ENCODE assay signal across 25 cellular contexts in genomic region chr17:7987112-7987893, GRCh38. TPM values are rescaled to one million over a fixed set of nuclear protein-coding genes. Genes with fewer than 3 reads are reported as not detected.
DNase-seq lines count a peak whose midpoint lies in the region; ATAC-seq, FAIRE-seq and TF ChIP-seq lines count a peak whose summit lies in the region.
"Had no signal": no experiment of that assay in that cellular context is flagged by ENCODE, and none has a peak within 500 bp of the region (broad histone marks: within the 10 kb centered on the region; RNA-seq: fewer than 3 reads in every experiment).

No MANE protein-coding gene starts in this region.

- no peak for FAIRE-seq in astrocyte (lab: Jason Lieb, UNC)
- FAIRE-seq: colon, H54, RCC 7860 had no signal

- H3K4me2 ChIP-seq in astrocyte (ENCODE audit: low read length): peak overlapping the region; percentile 20

- H3K27me3 ChIP-seq in astrocyte (ENCODE audit: insufficient read depth, low read length): no peaks in the 10 kb centered on the region

- H3K9me3 Mint-ChIP-seq in astrocyte (ENCODE audit: unreplicated experiment): no peaks in the 10 kb centered on the region
- H3K9me3 Mint-ChIP-seq in progenitor cell of endocrine pancreas (ENCODE audit: low read depth): no peaks in the 10 kb centered on the region
- H3K9me3 Mint-ChIP-seq: activated B cell treated with CpG ODN at 0.5 μM for 24 hours; activated CD4-positive, alpha-beta memory T cell treated with anti-CD3 and anti-CD28 coated beads, Interleukin-2, amount 10 ng/mL, durations not matched to agents 7 days and 5 days; activated naive CD4-positive, alpha-beta T cell treated with anti-CD3 and anti-CD28 coated beads for 36 hours had no signal

- no peaks in the 10 kb centered on the region for H3K79me2 ChIP-seq in astrocyte (ENCODE audit: insufficient read depth, low read length)

- H3K36me3 ChIP-seq in astrocyte (ENCODE audit: insufficient read depth, low read length): no peaks in the 10 kb centered on the region
- H3K36me3 ChIP-seq: heart right ventricle, thoracic aorta had no signal

- no peak overlapping the region for H3K4me3 Mint-ChIP-seq in astrocyte (ENCODE audit: unreplicated experiment)
- no peak overlapping the region for H3K4me3 Mint-ChIP-seq in progenitor cell of endocrine pancreas (ENCODE audit: low read depth)
- H3K4me3 Mint-ChIP-seq: activated B cell treated with CpG ODN at 0.5 μM for 24 hours; activated CD4-positive, alpha-beta memory T cell treated with anti-CD3 and anti-CD28 coated beads, Interleukin-2, amount 10 ng/mL, durations not matched to agents 7 days and 5 days; activated naive CD4-positive, alpha-beta T cell treated with anti-CD3 and anti-CD28 coated beads for 36 hours had no signal

- peaks cover 8% of the 10 kb centered on the region for H3K27me3 Mint-ChIP-seq in astrocyte (ENCODE audit: low read depth, unreplicated experiment)
- peaks cover 49% of the 10 kb centered on the region for H3K27me3 Mint-ChIP-seq in progenitor cell of endocrine pancreas

- H3K4me1 Mint-ChIP-seq in astrocyte (ENCODE audit: low read depth, unreplicated experiment) (peaks cover 6% of the 10 kb centered on the region), progenitor cell of endocrine pancreas (ENCODE audit: low read depth) (peaks cover 3% of the 10 kb centered on the region)

- DNase-seq in EL: peak; percentile 12
- peak; percentile 32 for DNase-seq in astrocyte (ENCODE audit: low read depth)
- peak; percentile 29 for DNase-seq in inferior parietal cortex (ENCODE audit: extremely low spot score)
- no peak for DNase-seq in progenitor cell of endocrine pancreas (ENCODE audit: low spot score, unreplicated experiment)
- DNase-seq in NCI-H510A (lab: John Stamatoyannopoulos, UW): no peak
- no peak for DNase-seq in GM10248 (ENCODE audit: extremely low spot score)
- DNase-seq in T-helper 1 cell: no peak
- DNase-seq: activated B cell treated with CpG ODN at 0.5 μM for 24 hours; activated CD4-positive, alpha-beta memory T cell treated with anti-CD3 and anti-CD28 coated beads, Interleukin-2, amount 10 ng/mL, durations not matched to agents 7 days and 5 days; activated naive CD4-positive, alpha-beta T cell treated with anti-CD3 and anti-CD28 coated beads for 36 hours; activated T-cell treated with anti-CD3 and anti-CD28 coated beads, Interleukin-2, amount 50 U/mL, for 1 hour; aorta; DMS153; heart right ventricle; NCI-H2029 treated with DMSO at 0.1 percent for 48 hours; NCI-H446; NK-92 treated with Interleukin-12 subunit alpha and Interleukin-12 subunit beta, amount 100 ng/mL, for 24 hours; occipital lobe; right cardiac atrium had no signal

- ATAC-seq in GM21423 (IDR thresholded peaks at IDR 0.05; ENCODE audit: unreplicated experiment): no peak
- ATAC-seq: heart right ventricle, right cardiac atrium had no signal

- no peak overlapping the region for H3K27ac Mint-ChIP-seq in astrocyte (ENCODE audit: unreplicated experiment)
- H3K27ac Mint-ChIP-seq in progenitor cell of endocrine pancreas: peak overlapping the region; percentile 55
- H3K27ac Mint-ChIP-seq: activated B cell treated with CpG ODN at 0.5 μM for 24 hours; activated CD4-positive, alpha-beta memory T cell treated with anti-CD3 and anti-CD28 coated beads, Interleukin-2, amount 10 ng/mL, durations not matched to agents 7 days and 5 days; activated naive CD4-positive, alpha-beta T cell treated with anti-CD3 and anti-CD28 coated beads for 36 hours had no signal

- H4K20me1 ChIP-seq in astrocyte (ENCODE audit: insufficient read depth, low read length): no peaks in the 10 kb centered on the region

- H3K36me3 Mint-ChIP-seq in astrocyte (ENCODE audit: low read depth, unreplicated experiment): no peaks in the 10 kb centered on the region
- no peaks in the 10 kb centered on the region for H3K36me3 Mint-ChIP-seq in progenitor cell of endocrine pancreas (ENCODE audit: insufficient read depth)

- no peak overlapping the region for H3K9ac ChIP-seq in astrocyte (ENCODE audit: low read length)

- H3K4me1 ChIP-seq in astrocyte (ENCODE audit: insufficient read depth, low read length): peaks cover 17% of the 10 kb centered on the region

- H2AFZ ChIP-seq in astrocyte (ENCODE audit: low read depth, low read length): peak overlapping the region; percentile 32

- POLR2A ChIA-PET in GM10248 (lab: Yijun Ruan, JAX): interaction anchor here (0.6 kb wide), 1 partner anchor 123 kb away, joined by 4 read pairs; no protein-coding TSS in a partner anchor

- H3K27ac ChIP-seq in astrocyte (ENCODE audit: low read depth, low read length): no peak overlapping the region
- H3K27ac ChIP-seq: heart right ventricle, thoracic aorta had no signal

- CTCF ChIA-PET in GM10248 (lab: Yijun Ruan, JAX): interaction anchor here (0.7 to 11.0 kb wide), 11 partner anchors 14 to 162 kb away, joined by 3 to 234 read pairs (median 32); partner anchors contain the start of genes CNTROB, KCNAB3, RNF227 and TRAPPC1

- no peak for TF ChIP-seq CTCF in astrocyte (IDR thresholded peaks at IDR 0.05; ENCODE audit: insufficient read depth, low read depth, low read length)
- no peak for TF ChIP-seq CTCF in progenitor cell of endocrine pancreas (IDR thresholded peaks at IDR 0.05; ENCODE audit: unreplicated experiment)
- no peak for TF ChIP-seq CTCF in GM10248 (IDR thresholded peaks at IDR 0.05; ENCODE audit: control extremely low read depth, extremely low read depth, low read depth, missing control alignments)

- H3K9me3 ChIP-seq in astrocyte (ENCODE audit: insufficient read depth, low read depth, low read length): no peaks in the 10 kb centered on the region
- H3K9me3 ChIP-seq: heart right ventricle, thoracic aorta had no signal

- no peak overlapping the region for H3K4me3 ChIP-seq in astrocyte (ENCODE audit: insufficient read depth, low read depth, low read length)
- H3K4me3 ChIP-seq: heart right ventricle, thoracic aorta had no signal

RNA-seq across cellular contexts. Expression of gene GUCY2D, which starts 15.1 kb away (rescaled TPM):
- not detected in 2 replicates for total RNA-seq in astrocyte
- total RNA-seq in progenitor cell of endocrine pancreas: not detected in 2 replicates
- total RNA-seq: activated B cell treated with CpG ODN at 0.5 μM for 24 hours; activated CD4-positive, alpha-beta memory T cell treated with anti-CD3 and anti-CD28 coated beads, Interleukin-2, amount 10 ng/mL, durations not matched to agents 7 days and 5 days; activated naive CD4-positive, alpha-beta T cell treated with anti-CD3 and anti-CD28 coated beads for 36 hours; aorta; SK-MEL-5; thoracic aorta had no signal

RNA-seq across cellular contexts. Expression of gene ALOX15B, which starts 51.6 kb away (rescaled TPM):
- total RNA-seq in astrocyte (not detected in 2 replicates), progenitor cell of endocrine pancreas (not detected in 2 replicates)
- total RNA-seq: activated B cell treated with CpG ODN at 0.5 μM for 24 hours; activated CD4-positive, alpha-beta memory T cell treated with anti-CD3 and anti-CD28 coated beads, Interleukin-2, amount 10 ng/mL, durations not matched to agents 7 days and 5 days; activated naive CD4-positive, alpha-beta T cell treated with anti-CD3 and anti-CD28 coated beads for 36 hours had no signal

RNA-seq across cellular contexts. Expression of gene CNTROB, which starts 55.3 kb away (rescaled TPM):
- 22.3 and 25.3 TPM in 2 replicates for total RNA-seq in astrocyte
- 47.7 and 51.6 TPM in 2 replicates for total RNA-seq in progenitor cell of endocrine pancreas

RNA-seq across cellular contexts. Expression of gene TRAPPC1, which starts 55.6 kb away (rescaled TPM):
- 184 and 188 TPM in 2 replicates for total RNA-seq in astrocyte
- 139 and 141 TPM in 2 replicates for total RNA-seq in progenitor cell of endocrine pancreas

RNA-seq across cellular contexts. Expression of gene KCNAB3, which starts 57.6 kb away (rescaled TPM):
- total RNA-seq in astrocyte (1.0 and 1.4 TPM in 2 replicates), progenitor cell of endocrine pancreas (6.0 and 6.4 TPM in 2 replicates)
- total RNA-seq: thoracic aorta had no signal

Comparison
In these comparisons a context has a peak if more than half of its experiments do, and no peak if none do; other contexts are left out.
1. DNase-seq: peak in EL (single experiment), astrocyte (single experiment) and inferior parietal cortex (single experiment); none in progenitor cell of endocrine pancreas (single experiment), NCI-H510A (single experiment), GM10248 (single experiment) and T-helper 1 cell (0 of 5).